ENCODE assay signal across 19 cellular contexts in genomic region chr9:131872006-131872405, GRCh38.
DNase-seq lines count a peak whose midpoint lies in the region; ATAC-seq and TF ChIP-seq lines count a peak whose summit lies in the region.
"Had no signal": no experiment of that assay in that cellular context is flagged by ENCODE, and none has a peak within 500 bp of the region (broad histone marks: within the 10 kb centered on the region; RNA-seq: fewer than 3 reads in every experiment).

No MANE protein-coding gene starts in this region.

- no peak overlapping the region for H3K4ac ChIP-seq in mesendoderm (ENCODE audit: low read depth, low read length)

- no CpG with 5 or more reads among the region's 15 CpGs for WGBS in mesendoderm (ENCODE audit: extremely low coverage, insufficient coverage, low lambda C conversion rate)

- H3K4me1 ChIP-seq in mesendoderm (ENCODE audit: control insufficient read depth, low read depth, low read length): peaks cover 4% of the 10 kb centered on the region
- H3K4me1 ChIP-seq: heart left ventricle, SJSA1 had no signal

- H3K4me3 ChIP-seq in HFF-Myc (replicated peaks; ENCODE audit: low read depth, low read length) (no peak overlapping the region), cardiac fibroblast (replicated peaks in 1 of 2; ENCODE audit: low read depth in 2 of 2, low read length in 2 of 2) (no peak overlapping the region), mesendoderm (ENCODE audit: low read length) (no peak overlapping the region)
- H3K4me3 ChIP-seq: GM23248, heart left ventricle, SJSA1 had no signal

- CTCF ChIA-PET in activated CD4-positive, alpha-beta T cell treated with anti-CD3 and anti-CD28 coated beads for 36 hours (lab: Charles Lee): interaction anchor here (0.5 to 0.7 kb wide), 3 partner anchors 79 to 810 kb away, joined by 3 read pairs; no protein-coding TSS in a partner anchor

- H3K36me3 Mint-ChIP-seq in activated CD4-positive, alpha-beta T cell treated with anti-CD3 and anti-CD28 coated beads for 36 hours (ENCODE audit: low read depth): peaks cover 2% of the 10 kb centered on the region
- H3K36me3 Mint-ChIP-seq: activated CD8-positive, alpha-beta memory T cell treated with anti-CD3 and anti-CD28 coated beads, Interleukin-2, amount 10 ng/mL, durations not matched to agents 7 days and 5 days; naive B cell had no signal

- intact Hi-C loops in activated CD4-positive, alpha-beta T cell treated with anti-CD3 and anti-CD28 coated beads for 36 hours (cut with DNase I, micrococcal nuclease): no loop called here

- H3K9me3 Mint-ChIP-seq in activated CD4-positive, alpha-beta T cell treated with anti-CD3 and anti-CD28 coated beads for 36 hours (ENCODE audit: low read depth): no peaks in the 10 kb centered on the region
- no peaks in the 10 kb centered on the region for H3K9me3 Mint-ChIP-seq in stimulated activated naive CD8-positive, alpha-beta T cell treated with anti-CD3 and anti-CD28 coated beads, Interleukin-15, amount 100 ng/mL, for 72 hours
- H3K9me3 Mint-ChIP-seq: naive B cell had no signal

- peaks cover 10% of the 10 kb centered on the region for H3K4me1 Mint-ChIP-seq in activated CD4-positive, alpha-beta T cell treated with anti-CD3 and anti-CD28 coated beads for 36 hours
- peaks cover 14% of the 10 kb centered on the region for H3K4me1 Mint-ChIP-seq in stimulated activated naive CD8-positive, alpha-beta T cell treated with anti-CD3 and anti-CD28 coated beads, Interleukin-15, amount 100 ng/mL, for 72 hours
- H3K4me1 Mint-ChIP-seq: naive B cell had no signal

- H2BK5ac ChIP-seq in mesendoderm (ENCODE audit: low read length): no peak overlapping the region

- no peak overlapping the region for H3K27ac Mint-ChIP-seq in activated CD4-positive, alpha-beta T cell treated with anti-CD3 and anti-CD28 coated beads for 36 hours
- peak overlapping the region in 1 of 2 donors; percentile 7 for H3K27ac Mint-ChIP-seq in stimulated activated naive CD8-positive, alpha-beta T cell treated with anti-CD3 and anti-CD28 coated beads, Interleukin-15, amount 100 ng/mL, for 72 hours
- H3K27ac Mint-ChIP-seq: activated CD8-positive, alpha-beta memory T cell treated with anti-CD3 and anti-CD28 coated beads, Interleukin-2, amount 10 ng/mL, durations not matched to agents 7 days and 5 days had no signal

- H3K79me1 ChIP-seq in mesendoderm (ENCODE audit: low read length): no peaks in the 10 kb centered on the region

- no peak overlapping the region for H3K9ac ChIP-seq in mesendoderm (ENCODE audit: low read length)
- H3K9ac ChIP-seq: GM23248 had no signal

- no peaks in the 10 kb centered on the region for H3K27me3 ChIP-seq in mesendoderm (ENCODE audit: insufficient read depth, low read length, poor library complexity)
- H3K27me3 ChIP-seq: heart left ventricle, SJSA1 had no signal

- no peak overlapping the region for H4K8ac ChIP-seq in mesendoderm (ENCODE audit: low read depth, low read length)

- no peak overlapping the region for H2BK15ac ChIP-seq in mesendoderm (replicated peaks; ENCODE audit: low read depth)

- ATAC-seq in activated CD4-positive, alpha-beta T cell treated with anti-CD3 and anti-CD28 coated beads for 36 hours: no peak
- no peak for ATAC-seq in stimulated activated naive CD8-positive, alpha-beta T cell treated with anti-CD3 and anti-CD28 coated beads, Interleukin-15, amount 100 ng/mL, for 72 hours
- ATAC-seq in GM21360 (IDR thresholded peaks at IDR 0.05; ENCODE audit: unreplicated experiment): no peak
- ATAC-seq: activated CD8-positive, alpha-beta memory T cell treated with anti-CD3 and anti-CD28 coated beads, Interleukin-2, amount 10 ng/mL, durations not matched to agents 7 days and 5 days; heart left ventricle; left lobe of liver had no signal

- POLR2A ChIA-PET in activated CD4-positive, alpha-beta T cell treated with anti-CD3 and anti-CD28 coated beads for 36 hours (lab: Charles Lee): no interaction called here

- no peak overlapping the region for H3K4me2 ChIP-seq in mesendoderm (ENCODE audit: low read length)

- no peak overlapping the region for H4K5ac ChIP-seq in mesendoderm (ENCODE audit: low read length)

- H3K56ac ChIP-seq in mesendoderm (ENCODE audit: low read length): no peak overlapping the region

- DNase-seq in AG09319 (ENCODE audit: extremely low read depth, low read depth) (no peak), HFF-Myc (ENCODE audit: extremely low read depth, low read depth) (no peak), cardiac fibroblast (ENCODE audit: low read depth in 2 of 2) (no peak), mesendoderm (peak; percentile 32), NCI-H2196 (lab: John Stamatoyannopoulos, UW; ENCODE audit: unreplicated experiment) (no peak)
- no peak for DNase-seq in activated CD4-positive, alpha-beta T cell treated with anti-CD3 and anti-CD28 coated beads for 36 hours
- DNase-seq in stimulated activated naive CD8-positive, alpha-beta T cell treated with anti-CD3 and anti-CD28 coated beads, Interleukin-15, amount 100 ng/mL, for 72 hours: no peak
- DNase-seq: activated CD8-positive, alpha-beta memory T cell treated with anti-CD3 and anti-CD28 coated beads, Interleukin-2, amount 10 ng/mL, durations not matched to agents 7 days and 5 days; activated naive CD4-positive, alpha-beta T cell treated with anti-CD3 and anti-CD28 coated beads, Interleukin-2, amount 50 U/mL, for 16 hours; C1 segment of cervical spinal cord; EL; GM23248; heart left ventricle; naive B cell; retina; trophoblast cell had no signal

- H3K18ac ChIP-seq in mesendoderm (ENCODE audit: low read length): no peak overlapping the region

- H2BK120ac ChIP-seq in mesendoderm (ENCODE audit: low read depth, low read length): no peak overlapping the region

- peak; percentile 1; the same call in 1 of the 2 replicates for TF ChIP-seq CTCF in AG09319 (IDR thresholded peaks at IDR 0.05; ENCODE audit: low read depth, low read length)
- TF ChIP-seq CTCF in HFF-Myc (IDR thresholded peaks at IDR 0.05; ENCODE audit: low read depth, low read length, missing control alignments): peak; percentile 22
- TF ChIP-seq CTCF in cardiac fibroblast (IDR thresholded peaks at IDR 0.05; ENCODE audit: low read depth, low read length): peak; percentile 40

- no peak overlapping the region for H3K27ac ChIP-seq in mesendoderm (ENCODE audit: low read depth, low read length)
- H3K27ac ChIP-seq: GM23248, heart left ventricle, SJSA1 had no signal

- no peaks in the 10 kb centered on the region for H3K27me3 Mint-ChIP-seq in activated CD4-positive, alpha-beta T cell treated with anti-CD3 and anti-CD28 coated beads for 36 hours
- H3K27me3 Mint-ChIP-seq in stimulated activated naive CD8-positive, alpha-beta T cell treated with anti-CD3 and anti-CD28 coated beads, Interleukin-15, amount 100 ng/mL, for 72 hours: no peaks in the 10 kb centered on the region
- H3K27me3 Mint-ChIP-seq: activated CD8-positive, alpha-beta memory T cell treated with anti-CD3 and anti-CD28 coated beads, Interleukin-2, amount 10 ng/mL, durations not matched to agents 7 days and 5 days; naive B cell had no signal

- no peak overlapping the region for H2AK5ac ChIP-seq in mesendoderm (ENCODE audit: low read length)

- H3K23ac ChIP-seq in mesendoderm (ENCODE audit: low read length): no peak overlapping the region

- no peaks in the 10 kb centered on the region for H3K36me3 ChIP-seq in mesendoderm (ENCODE audit: control insufficient read depth, insufficient read depth, low read length)
- H3K36me3 ChIP-seq: SJSA1 had no signal

- no peaks in the 10 kb centered on the region for H3K79me2 ChIP-seq in mesendoderm (ENCODE audit: control insufficient read depth, insufficient read depth, low read length)

- H3K4me3 Mint-ChIP-seq in activated CD4-positive, alpha-beta T cell treated with anti-CD3 and anti-CD28 coated beads for 36 hours: no peak overlapping the region
- no peak overlapping the region for H3K4me3 Mint-ChIP-seq in stimulated activated naive CD8-positive, alpha-beta T cell treated with anti-CD3 and anti-CD28 coated beads, Interleukin-15, amount 100 ng/mL, for 72 hours
- H3K4me3 Mint-ChIP-seq: activated CD8-positive, alpha-beta memory T cell treated with anti-CD3 and anti-CD28 coated beads, Interleukin-2, amount 10 ng/mL, durations not matched to agents 7 days and 5 days; naive B cell had no signal
